1 cellular context compared by ENCODE assay signal in the genomic region with DNA sequence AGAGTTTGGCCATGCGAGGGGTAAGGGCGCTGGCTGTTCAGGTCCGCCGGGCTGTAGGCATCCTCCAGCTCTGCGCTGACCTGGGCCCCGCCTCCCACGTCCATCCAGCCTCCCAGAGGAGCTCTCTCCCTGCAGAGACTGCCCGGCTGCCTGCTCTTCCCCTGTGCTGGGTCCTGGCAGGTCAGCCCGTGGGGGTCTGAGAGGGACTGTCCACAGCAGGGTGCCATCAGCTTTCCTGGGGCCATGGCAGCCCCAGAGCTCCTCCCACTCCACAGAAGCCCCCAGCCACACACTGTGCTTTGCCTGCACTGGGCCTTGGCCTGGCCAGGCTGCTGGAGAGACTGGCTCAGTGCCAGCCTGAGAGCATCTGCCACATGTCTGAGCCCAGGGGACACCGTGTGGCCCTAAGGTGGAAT.
TF ChIP-seq lines count a peak whose summit lies in the region.

No MANE protein-coding gene starts in this region.

TF ChIP-seq in IMR-90, 13 proteins besides CTCF, POLR2A, EP300 and RAD21 (continued from another document):
- TF ChIP-seq, protein P1, sequence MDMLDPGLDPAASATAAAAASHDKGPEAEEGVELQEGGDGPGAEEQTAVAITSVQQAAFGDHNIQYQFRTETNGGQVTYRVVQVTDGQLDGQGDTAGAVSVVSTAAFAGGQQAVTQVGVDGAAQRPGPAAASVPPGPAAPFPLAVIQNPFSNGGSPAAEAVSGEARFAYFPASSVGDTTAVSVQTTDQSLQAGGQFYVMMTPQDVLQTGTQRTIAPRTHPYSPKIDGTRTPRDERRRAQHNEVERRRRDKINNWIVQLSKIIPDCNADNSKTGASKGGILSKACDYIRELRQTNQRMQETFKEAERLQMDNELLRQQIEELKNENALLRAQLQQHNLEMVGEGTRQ (IDR thresholded peaks at IDR 0.05; ENCODE audit: low read depth, low read length), result no peak
- TF ChIP-seq MAZ (IDR thresholded peaks at IDR 0.05; ENCODE audit: borderline replicate concordance, low read depth, low read length) (no peak), MXI1 (IDR thresholded peaks at IDR 0.05; ENCODE audit: borderline replicate concordance, low read depth, low read length) (no peak), NFE2L2 (IDR thresholded peaks at IDR 0.05; ENCODE audit: low read depth, low read length) (no peak), RCOR1 (IDR thresholded peaks at IDR 0.05; ENCODE audit: insufficient replicate concordance, low read length) (no peak), BHLHE40 (IDR thresholded peaks at IDR 0.05; ENCODE audit: low read depth, low read length) (no peak), SMC3 (IDR thresholded peaks at IDR 0.05; ENCODE audit: low read depth, low read length) (no peak), CEBPB (IDR thresholded peaks at IDR 0.05; ENCODE audit: low read depth, low read length) (no peak)
- TF ChIP-seq, protein P2, sequence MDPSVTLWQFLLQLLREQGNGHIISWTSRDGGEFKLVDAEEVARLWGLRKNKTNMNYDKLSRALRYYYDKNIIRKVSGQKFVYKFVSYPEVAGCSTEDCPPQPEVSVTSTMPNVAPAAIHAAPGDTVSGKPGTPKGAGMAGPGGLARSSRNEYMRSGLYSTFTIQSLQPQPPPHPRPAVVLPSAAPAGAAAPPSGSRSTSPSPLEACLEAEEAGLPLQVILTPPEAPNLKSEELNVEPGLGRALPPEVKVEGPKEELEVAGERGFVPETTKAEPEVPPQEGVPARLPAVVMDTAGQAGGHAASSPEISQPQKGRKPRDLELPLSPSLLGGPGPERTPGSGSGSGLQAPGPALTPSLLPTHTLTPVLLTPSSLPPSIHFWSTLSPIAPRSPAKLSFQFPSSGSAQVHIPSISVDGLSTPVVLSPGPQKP (IDR thresholded peaks at IDR 0.05; ENCODE audit: borderline replicate concordance, low read depth, low read length), result no peak
